23 cellular contexts compared by ENCODE assay signal in genomic region chr5:153402550-153402949, GRCh38.
DNase-seq lines count a peak whose midpoint lies in the region; ATAC-seq and TF ChIP-seq lines count a peak whose summit lies in the region.
"Had no signal": no experiment of that assay in that cellular context is flagged by ENCODE, and none has a peak within 500 bp of the region (broad histone marks: within the 10 kb centered on the region; RNA-seq: fewer than 3 reads in every experiment).

No MANE protein-coding gene starts in this region.

- no peak overlapping the region for H4K8ac ChIP-seq in mesenchymal stem cell (ENCODE audit: low read length)

- H3K4me3 ChIP-seq in AG04449 (ENCODE audit: low read depth, low read length) (no peak overlapping the region), HFF-Myc (replicated peaks; ENCODE audit: low read depth, low read length) (no peak overlapping the region), adipocyte (ENCODE audit: low read length) (no peak overlapping the region), mesenchymal stem cell (ENCODE audit: insufficient read depth in 1 of 2, low read depth in 1 of 2, low read length in 2 of 2) (no peak overlapping the region)

- H2BK15ac ChIP-seq in mesenchymal stem cell (ENCODE audit: low read depth, poor library complexity, severe bottlenecking) = no peak overlapping the region

- DNase-seq in AG04449 (ENCODE audit: low read depth, low spot score) (peak; percentile 40), HFF-Myc (ENCODE audit: extremely low read depth, low read depth) (peak; percentile 14), adipocyte (ENCODE audit: low read depth) (peak; percentile 1), mesenchymal stem cell (peak; percentile 41), NCI-H748 (lab: John Stamatoyannopoulos, UW; ENCODE audit: unreplicated experiment) (no peak), COR-L47 (lab: John Stamatoyannopoulos, UW) (no peak)
- no peak for DNase-seq in activated naive CD8-positive, alpha-beta T cell treated with anti-CD3 and anti-CD28 coated beads, Interleukin-2, amount 50 U/mL, for 24 hours
- DNase-seq: activated CD4-positive, alpha-beta T cell treated with anti-CD3 and anti-CD28 coated beads, Interleukin-2, amount 10 ng/mL, durations not matched to agents 7 days and 5 days; activated CD8-positive, alpha-beta memory T cell treated with anti-CD3 and anti-CD28 coated beads, Interleukin-2, amount 50 U/mL, for 4 hours; activated effector memory CD4-positive, alpha-beta T cell treated with Interleukin-2 at 50 U/mL for 16 hours; amygdala; CD8-positive, alpha-beta memory T cell; endodermal cell; H9; hippocampal formation; Karpas-422; NCI-H1105 treated with DMSO at 0.1 percent for 48 hours; NCI-H82; stimulated activated naive CD8-positive, alpha-beta T cell treated with anti-CD3 and anti-CD28 coated beads, Interleukin-15, amount 100 ng/mL, for 72 hours; SW 1271 had no signal

- no peak overlapping the region for H2AK5ac ChIP-seq in mesenchymal stem cell (ENCODE audit: low read length, severe bottlenecking)

- H3K9me3 Mint-ChIP-seq in activated naive CD8-positive, alpha-beta T cell treated with anti-CD3 and anti-CD28 coated beads, Interleukin-2, amount 50 U/mL, for 24 hours = peaks cover 2% of the 10 kb centered on the region
- H3K9me3 Mint-ChIP-seq: activated CD4-positive, alpha-beta T cell treated with anti-CD3 and anti-CD28 coated beads, Interleukin-2, amount 10 ng/mL, durations not matched to agents 7 days and 5 days; CD8-positive, alpha-beta memory T cell; endodermal cell; H9 had no signal

- H2BK5ac ChIP-seq in mesenchymal stem cell (ENCODE audit: low read depth, low read length, poor library complexity, severe bottlenecking) = no peak overlapping the region

- no peak overlapping the region for H3K27ac ChIP-seq in mesenchymal stem cell (ENCODE audit: low read length, poor library complexity, severe bottlenecking)
- H3K27ac ChIP-seq: neutrophil had no signal

- no peak overlapping the region for H3K18ac ChIP-seq in mesenchymal stem cell (ENCODE audit: low read depth in 1 of 2, low read length in 2 of 2)

- H2BK120ac ChIP-seq in mesenchymal stem cell (ENCODE audit: low read depth, low read length) = no peak overlapping the region

- H3K27me3 ChIP-seq in adipocyte (replicated peaks; ENCODE audit: control insufficient read depth, insufficient read depth, low read length) (no peaks in the 10 kb centered on the region), mesenchymal stem cell (ENCODE audit: control insufficient read depth in 1 of 2, insufficient read depth in 1 of 2, low read length in 2 of 2) (no peaks in the 10 kb centered on the region)
- H3K27me3 ChIP-seq: neutrophil had no signal

- POLR2A ChIA-PET in AG04449 (lab: Yijun Ruan, JAX) = interaction anchor here (0.6 kb wide), 1 partner anchor 557 kb away, joined by 3 read pairs; no protein-coding TSS in a partner anchor

- no peak overlapping the region for H3K14ac ChIP-seq in mesenchymal stem cell (ENCODE audit: low read length in 2 of 2)

- H3K36me3 ChIP-seq in adipocyte (ENCODE audit: control insufficient read depth, insufficient read depth, low read length, severe bottlenecking) (no peaks in the 10 kb centered on the region), mesenchymal stem cell (ENCODE audit: control insufficient read depth in 1 of 2, insufficient read depth in 2 of 2, low read depth in 1 of 2, low read length in 2 of 2) (no peaks in the 10 kb centered on the region)
- H3K36me3 ChIP-seq: neutrophil had no signal

- no peak overlapping the region for H4K91ac ChIP-seq in mesenchymal stem cell (ENCODE audit: low read length)

- H3K4me3 Mint-ChIP-seq in activated naive CD8-positive, alpha-beta T cell treated with anti-CD3 and anti-CD28 coated beads, Interleukin-2, amount 50 U/mL, for 24 hours = no peak overlapping the region
- H3K4me3 Mint-ChIP-seq: activated CD4-positive, alpha-beta T cell treated with anti-CD3 and anti-CD28 coated beads, Interleukin-2, amount 10 ng/mL, durations not matched to agents 7 days and 5 days; CD8-positive, alpha-beta memory T cell; endodermal cell; H9; stimulated activated naive CD8-positive, alpha-beta T cell treated with anti-CD3 and anti-CD28 coated beads, Interleukin-15, amount 100 ng/mL, for 72 hours had no signal

- CTCF ChIA-PET in AG04449 (lab: Yijun Ruan, JAX) = interaction anchor here (1.1 to 2.2 kb wide), 2 partner anchors 311 to 563 kb away, joined by 3 to 7 read pairs; no protein-coding TSS in a partner anchor

- H3K79me1 ChIP-seq in mesenchymal stem cell (replicated peaks; ENCODE audit: low read length, poor library complexity, severe bottlenecking) = no peaks in the 10 kb centered on the region

- no peaks in the 10 kb centered on the region for H3K27me3 Mint-ChIP-seq in activated naive CD8-positive, alpha-beta T cell treated with anti-CD3 and anti-CD28 coated beads, Interleukin-2, amount 50 U/mL, for 24 hours
- H3K27me3 Mint-ChIP-seq: activated CD4-positive, alpha-beta T cell treated with anti-CD3 and anti-CD28 coated beads, Interleukin-2, amount 10 ng/mL, durations not matched to agents 7 days and 5 days had no signal

- no peaks in the 10 kb centered on the region for H3K4me1 Mint-ChIP-seq in activated naive CD8-positive, alpha-beta T cell treated with anti-CD3 and anti-CD28 coated beads, Interleukin-2, amount 50 U/mL, for 24 hours
- H3K4me1 Mint-ChIP-seq: activated CD4-positive, alpha-beta T cell treated with anti-CD3 and anti-CD28 coated beads, Interleukin-2, amount 10 ng/mL, durations not matched to agents 7 days and 5 days; CD8-positive, alpha-beta memory T cell; endodermal cell; stimulated activated naive CD8-positive, alpha-beta T cell treated with anti-CD3 and anti-CD28 coated beads, Interleukin-15, amount 100 ng/mL, for 72 hours had no signal

- H2AFZ ChIP-seq in mesenchymal stem cell (ENCODE audit: low read depth, low read length) = no peak overlapping the region

- no peaks in the 10 kb centered on the region for H3K9me3 ChIP-seq in adipocyte (ENCODE audit: control insufficient read depth, low read length)
- no peaks in the 10 kb centered on the region for H3K9me3 ChIP-seq in mesenchymal stem cell (ENCODE audit: control insufficient read depth, low read length)
- H3K9me3 ChIP-seq: neutrophil had no signal

- H3K4ac ChIP-seq in mesenchymal stem cell (ENCODE audit: low read depth in 1 of 2, low read length in 2 of 2) = no peak overlapping the region

- ATAC-seq in HG03432 (IDR thresholded peaks at IDR 0.05; ENCODE audit: unreplicated experiment) = no peak
- ATAC-seq in activated naive CD8-positive, alpha-beta T cell treated with anti-CD3 and anti-CD28 coated beads, Interleukin-2, amount 50 U/mL, for 24 hours = no peak
- ATAC-seq: sciatic nerve; stimulated activated naive CD8-positive, alpha-beta T cell treated with anti-CD3 and anti-CD28 coated beads, Interleukin-15, amount 100 ng/mL, for 72 hours had no signal

- H3K23ac ChIP-seq in mesenchymal stem cell (ENCODE audit: low read length in 2 of 2) = no peak overlapping the region

- H3K4me1 ChIP-seq in adipocyte (ENCODE audit: control insufficient read depth, insufficient read depth, low read length) (no peaks in the 10 kb centered on the region), mesenchymal stem cell (ENCODE audit: control insufficient read depth, insufficient read depth, low read depth, low read length) (no peaks in the 10 kb centered on the region)

- H3K9ac ChIP-seq in adipocyte (ENCODE audit: low read length) = no peak overlapping the region
- no peak overlapping the region for H3K9ac ChIP-seq in mesenchymal stem cell (ENCODE audit: low read length)

- no peak overlapping the region for H2BK12ac ChIP-seq in mesenchymal stem cell (ENCODE audit: low read length in 2 of 2)

- H3K27ac Mint-ChIP-seq in activated naive CD8-positive, alpha-beta T cell treated with anti-CD3 and anti-CD28 coated beads, Interleukin-2, amount 50 U/mL, for 24 hours = no peak overlapping the region
- H3K27ac Mint-ChIP-seq: activated CD4-positive, alpha-beta T cell treated with anti-CD3 and anti-CD28 coated beads, Interleukin-2, amount 10 ng/mL, durations not matched to agents 7 days and 5 days; CD8-positive, alpha-beta memory T cell; endodermal cell; H9; stimulated activated naive CD8-positive, alpha-beta T cell treated with anti-CD3 and anti-CD28 coated beads, Interleukin-15, amount 100 ng/mL, for 72 hours had no signal

- H3K4me2 ChIP-seq in mesenchymal stem cell (ENCODE audit: low read length, poor library complexity, severe bottlenecking) = no peak overlapping the region

- H3K36me3 Mint-ChIP-seq in activated naive CD8-positive, alpha-beta T cell treated with anti-CD3 and anti-CD28 coated beads, Interleukin-2, amount 50 U/mL, for 24 hours (ENCODE audit: low read depth) = no peaks in the 10 kb centered on the region
- H3K36me3 Mint-ChIP-seq: CD8-positive, alpha-beta memory T cell had no signal

- no peak for TF ChIP-seq CTCF in AG04449 (IDR thresholded peaks at IDR 0.05; ENCODE audit: insufficient read depth, low read length, missing control alignments)
- no peak for TF ChIP-seq CTCF in HFF-Myc (IDR thresholded peaks at IDR 0.05; ENCODE audit: low read depth, low read length, missing control alignments)

Comparison
In these comparisons a context has a peak if more than half of its experiments do, and no peak if none do; other contexts are left out.
1. DNase-seq: peak in AG04449 (single experiment), HFF-Myc (single experiment), adipocyte (single experiment) and mesenchymal stem cell (single experiment); none in activated naive CD8-positive, alpha-beta T cell treated with anti-CD3 and anti-CD28 coated beads, Interleukin-2, amount 50 U/mL, for 24 hours (single experiment), NCI-H748 (single experiment) and COR-L47 (single experiment).